In the genomic region with DNA sequence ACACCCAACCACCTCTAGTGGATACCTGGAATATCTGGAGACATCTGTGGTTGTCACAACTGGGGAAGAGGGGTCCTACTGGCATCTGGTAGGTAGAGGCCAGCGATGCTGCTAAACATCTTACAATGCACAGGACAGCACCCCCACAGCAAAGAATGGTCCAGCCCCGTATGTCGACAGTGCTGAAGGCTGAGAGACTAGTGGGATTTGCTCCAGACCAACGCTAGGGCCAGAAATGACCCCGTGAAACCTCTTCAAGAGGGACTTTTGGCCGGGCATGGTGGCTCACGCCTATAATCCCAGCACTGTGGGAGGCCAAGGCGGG, we compare ENCODE assay signal across 17 cellular contexts. TPM values are rescaled to one million over a fixed set of nuclear protein-coding genes. Genes with fewer than 3 reads are reported as not detected.
DNase-seq lines count a peak whose midpoint lies in the region; ATAC-seq and TF ChIP-seq lines count a peak whose summit lies in the region.
"Had no signal": no experiment of that assay in that cellular context is flagged by ENCODE, and none has a peak within 500 bp of the region (broad histone marks: within the 10 kb centered on the region; RNA-seq: fewer than 3 reads in every experiment).

No MANE protein-coding gene starts in this region.

- H3K4me3 ChIP-seq in skin epidermis = no peak overlapping the region
- H3K4me3 ChIP-seq: A549, coronary artery, GM23338 had no signal

- peaks cover 40% of the 10 kb centered on the region for H3K36me3 Mint-ChIP-seq in activated CD4-positive, alpha-beta T cell treated with anti-CD3 and anti-CD28 coated beads, Interleukin-2, amount 10 ng/mL, durations not matched to agents 24 days and 14 days (ENCODE audit: low read depth)
- H3K36me3 Mint-ChIP-seq in brain = peaks cover 14% of the 10 kb centered on the region

- no peak for ATAC-seq in GM18519 (IDR thresholded peaks at IDR 0.05; ENCODE audit: low FRiP score, unreplicated experiment)
- ATAC-seq in HG03521 (IDR thresholded peaks at IDR 0.05; ENCODE audit: unreplicated experiment) = no peak
- ATAC-seq: A549, esophagus mucosa had no signal

- peaks cover 85% of the 10 kb centered on the region for H3K4me1 Mint-ChIP-seq in activated CD4-positive, alpha-beta T cell treated with anti-CD3 and anti-CD28 coated beads, Interleukin-2, amount 10 ng/mL, durations not matched to agents 24 days and 14 days
- peaks cover 40% of the 10 kb centered on the region for H3K4me1 Mint-ChIP-seq in brain

- H3K4me3 Mint-ChIP-seq in activated CD4-positive, alpha-beta T cell treated with anti-CD3 and anti-CD28 coated beads, Interleukin-2, amount 10 ng/mL, durations not matched to agents 24 days and 14 days = peak overlapping the region; percentile 15
- peak overlapping the region in 1 of 5 experiments; percentile 24 for H3K4me3 Mint-ChIP-seq in brain
- H3K4me3 Mint-ChIP-seq: GM23338 had no signal

- H3K9me3 Mint-ChIP-seq in activated CD4-positive, alpha-beta T cell treated with anti-CD3 and anti-CD28 coated beads, Interleukin-2, amount 10 ng/mL, durations not matched to agents 24 days and 14 days = no peaks in the 10 kb centered on the region
- peaks cover 0 to 2% (median 0%) of the 10 kb centered on the region in 5 experiments for H3K9me3 Mint-ChIP-seq in brain
- H3K9me3 Mint-ChIP-seq: GM23338 had no signal

- intact Hi-C loops in activated CD4-positive, alpha-beta T cell treated with anti-CD3 and anti-CD28 coated beads, Interleukin-2, amount 10 ng/mL, durations not matched to agents 24 days and 14 days (cut with micrococcal nuclease) = loop anchor here (5.0 to 10.0 kb wide), 2 partner anchors 224 to 457 kb away; a partner anchor contains a TSS

- peak overlapping the region; percentile 63 for H3K27ac Mint-ChIP-seq in activated CD4-positive, alpha-beta T cell treated with anti-CD3 and anti-CD28 coated beads, Interleukin-2, amount 10 ng/mL, durations not matched to agents 24 days and 14 days
- H3K27ac Mint-ChIP-seq in brain = peak overlapping the region in 4 of 5 experiments; percentile 29 to 91 (median 56)
- H3K27ac Mint-ChIP-seq: GM23338 had no signal

- no peaks in the 10 kb centered on the region for H3K36me3 ChIP-seq in KOPT-K1 (ENCODE audit: insufficient read depth, low read length)

- H3K27ac ChIP-seq in KOPT-K1 (ENCODE audit: low read depth, low read length, poor library complexity, severe bottlenecking) (peak overlapping the region; percentile 86), skin epidermis (peak overlapping the region in 12 of 21 experiments; percentile 26 to 94 (median 68))
- H3K27ac ChIP-seq: A549 had no signal

- H3K9me3 ChIP-seq in KOPT-K1 (ENCODE audit: insufficient read depth, low read length, poor library complexity, severe bottlenecking) = no peaks in the 10 kb centered on the region
- H3K9me3 ChIP-seq: A549 had no signal

- no peaks in the 10 kb centered on the region for H3K27me3 Mint-ChIP-seq in activated CD4-positive, alpha-beta T cell treated with anti-CD3 and anti-CD28 coated beads, Interleukin-2, amount 10 ng/mL, durations not matched to agents 24 days and 14 days
- peaks cover 6% of the 10 kb centered on the region for H3K27me3 Mint-ChIP-seq in brain

- no peak for DNase-seq in activated CD4-positive, alpha-beta T cell treated with anti-CD3 and anti-CD28 coated beads, Interleukin-2, amount 10 ng/mL, durations not matched to agents 24 days and 14 days
- DNase-seq in activated CD4-positive, alpha-beta T cell treated with anti-CD3 and anti-CD28 coated beads for 48 hours = no peak
- DNase-seq in NCI-H1048 (lab: John Stamatoyannopoulos, UW) = no peak
- DNase-seq: activated CD8-positive, alpha-beta memory T cell treated with anti-CD3 and anti-CD28 coated beads, Interleukin-2, amount 50 U/mL, for 48 hours; NCI-H187; NCI-H446 treated with DMSO at 0.1 percent for 48 hours; stimulated activated CD4-positive, alpha-beta T cell treated with anti-CD3 and anti-CD28 coated beads, Interleukin-4, amount 100 ng/mL, for 4 hours; trophoblast cell had no signal

- no peak for TF ChIP-seq CTCF in brain (conservative IDR thresholded peaks at IDR 0.05)

RNA-seq across cellular contexts. Expression of a gene that starts 7.2 kb away (rescaled TPM):
- 64.3 and 65.5 TPM in 2 replicates for total RNA-seq in activated CD4-positive, alpha-beta T cell treated with anti-CD3 and anti-CD28 coated beads, Interleukin-2, amount 10 ng/mL, durations not matched to agents 24 days and 14 days
- 64.3 TPM for polyA plus RNA-seq in brain (ENCODE audit: insufficient read depth, low read depth, low replicate concordance)
